11 cellular contexts compared by ENCODE assay signal in genomic region chr2:216774620-216775019, GRCh38.
A peak's percentile ranks its signal among the peaks of the same experiment; 100 is the strongest.
DNase-seq lines count a peak whose midpoint lies in the region; ATAC-seq and TF ChIP-seq lines count a peak whose summit lies in the region.
"Had no signal": no experiment of that assay in that cellular context is flagged by ENCODE, and none has a peak within 500 bp of the region (broad histone marks: within the 10 kb centered on the region; RNA-seq: fewer than 3 reads in every experiment).

No MANE protein-coding gene starts in this region.

- no peak overlapping the region for H3K27ac Mint-ChIP-seq in natural killer cell

- no peaks in the 10 kb centered on the region for H3K9me3 ChIP-seq in right lobe of liver

- no peak for TF ChIP-seq POLR2A in right lobe of liver (IDR thresholded peaks at IDR 0.05)

- H3K4me1 ChIP-seq in right lobe of liver: no peaks in the 10 kb centered on the region

- H3K27ac ChIP-seq in coronary artery (peak overlapping the region; percentile 69 to 86), right lobe of liver (no peak overlapping the region)

- H3K9me3 Mint-ChIP-seq in natural killer cell: no peaks in the 10 kb centered on the region

- no peaks in the 10 kb centered on the region for H3K36me3 Mint-ChIP-seq in natural killer cell
- H3K36me3 Mint-ChIP-seq: activated naive CD8-positive, alpha-beta T cell treated with anti-CD3 and anti-CD28 coated beads, Interleukin-2, amount 10 ng/mL, durations not matched to agents 7 days and 5 days had no signal

- H3K27me3 Mint-ChIP-seq in natural killer cell (ENCODE audit: low read depth in 2 of 2): peaks cover 3 to 10% of the 10 kb centered on the region in 2 donors

- H3K4me1 Mint-ChIP-seq in natural killer cell: no peaks in the 10 kb centered on the region

- ATAC-seq in right lobe of liver (peak; percentile 26 to 31 (median 26)), GM21528 (IDR thresholded peaks at IDR 0.05; ENCODE audit: low FRiP score, unreplicated experiment) (no peak), natural killer cell (no peak), GM18868 (IDR thresholded peaks at IDR 0.05; ENCODE audit: unreplicated experiment) (no peak), HG02884 (IDR thresholded peaks at IDR 0.05; ENCODE audit: unreplicated experiment) (no peak)

- H3K36me3 ChIP-seq in right lobe of liver: no peaks in the 10 kb centered on the region

- H3K4me3 ChIP-seq in coronary artery (no peak overlapping the region), right lobe of liver (no peak overlapping the region)

- TF ChIP-seq CTCF in coronary artery (IDR thresholded peaks at IDR 0.05) (no peak), right lobe of liver (IDR thresholded peaks at IDR 0.05) (no peak), natural killer cell (IDR thresholded peaks at IDR 0.05) (no peak)

- H3K4me3 Mint-ChIP-seq in natural killer cell: no peak overlapping the region
- H3K4me3 Mint-ChIP-seq: activated naive CD8-positive, alpha-beta T cell treated with anti-CD3 and anti-CD28 coated beads, Interleukin-2, amount 10 ng/mL, durations not matched to agents 7 days and 5 days; H9 had no signal

- no peaks in the 10 kb centered on the region for H3K27me3 ChIP-seq in right lobe of liver

- 69% methylated on average over 3 of the region's 5 CpGs for WGBS in right lobe of liver (ENCODE audit: insufficient coverage, low coverage, low lambda C conversion rate, missing lambda C conversion rate)

- DNase-seq in DMS53 (lab: John Stamatoyannopoulos, UW): peak; percentile 37
- no peak for DNase-seq in DMS53 treated with DMSO at 0.1 percent for 48 hours (lab: John Stamatoyannopoulos, UW; ENCODE audit: unreplicated experiment)
- peak; percentile 87 for DNase-seq in coronary artery (ENCODE audit: low spot score)
- no peak for DNase-seq in right lobe of liver
- no peak for DNase-seq in natural killer cell
- DNase-seq: activated naive CD8-positive, alpha-beta T cell treated with anti-CD3 and anti-CD28 coated beads, Interleukin-2, amount 10 ng/mL, durations not matched to agents 7 days and 5 days; H9; NCI-H526 had no signal

- intact Hi-C loops in right lobe of liver (cut with DNase I) (no loop called here), natural killer cell (cut with micrococcal nuclease) (no loop called here)

Comparison
In these comparisons a context has a peak if more than half of its experiments do, and no peak if none do; other contexts are left out.
1. DNase-seq: peak in DMS53 (single experiment) and coronary artery (single experiment); none in DMS53 treated with DMSO at 0.1 percent for 48 hours (single experiment), right lobe of liver (0 of 3) and natural killer cell (single experiment).
2. H3K27ac ChIP-seq: peak in coronary artery (2 of 2); none in right lobe of liver (0 of 3).
3. ATAC-seq: peak in right lobe of liver (4 of 4); none in GM21528 (single experiment), natural killer cell (0 of 3), GM18868 (single experiment) and HG02884 (single experiment).